ENCODE assay signal across 8 cellular contexts in genomic region chr11:64290894-64291745, GRCh38. TPM values are rescaled to one million over a fixed set of nuclear protein-coding genes. Genes with fewer than 3 reads are reported as not detected.
DNase-seq lines count a peak whose midpoint lies in the region; ATAC-seq, FAIRE-seq and TF ChIP-seq lines count a peak whose summit lies in the region.

TSS of gene KCNK4 (plus strand) at chr11:64291302. CDS start at chr11:64293019, 1,717 bp downstream.

- intact Hi-C loops in activated naive CD4-positive, alpha-beta T cell treated with anti-CD3 and anti-CD28 coated beads for 36 hours (cut with micrococcal nuclease), result no loop called here

- peaks cover 34% of the 10 kb centered on the region for H3K27me3 Mint-ChIP-seq in activated naive CD4-positive, alpha-beta T cell treated with anti-CD3 and anti-CD28 coated beads for 36 hours (ENCODE audit: low read depth)

- ATAC-seq in GM18861 (IDR thresholded peaks at IDR 0.05; ENCODE audit: unreplicated experiment), result no peak

- CTCF ChIA-PET in activated naive CD4-positive, alpha-beta T cell treated with anti-CD3 and anti-CD28 coated beads for 36 hours (lab: Charles Lee), result interaction anchor here (1.9 kb wide), 1 partner anchor 14 kb away, joined by 5 read pairs; the partner anchor contains the start of gene ESRRA

- peaks cover 16% of the 10 kb centered on the region for H3K27me3 ChIP-seq in bronchial epithelial cell (ENCODE audit: control insufficient read depth, insufficient read depth, low read length)
- H3K27me3 ChIP-seq in mesendoderm (ENCODE audit: insufficient read depth, low read length, poor library complexity), result peaks cover 56% of the 10 kb centered on the region
- peaks cover 58% of the 10 kb centered on the region for H3K27me3 ChIP-seq in thymus (ENCODE audit: control insufficient read depth, insufficient read depth)

- no peak within 1 kb of the TSS for H3K23ac ChIP-seq in mesendoderm (ENCODE audit: low read length)

- no peaks in the 10 kb centered on the region for H3K9me3 ChIP-seq in thymus (ENCODE audit: control insufficient read depth)

- peak within 1 kb of the TSS; percentile 29 for H3K9ac ChIP-seq in mesendoderm (ENCODE audit: low read length)

- H3K4me3 Mint-ChIP-seq in activated naive CD4-positive, alpha-beta T cell treated with anti-CD3 and anti-CD28 coated beads for 36 hours, result peak within 1 kb of the TSS; percentile 47

- H3K79me2 ChIP-seq in mesendoderm (ENCODE audit: control insufficient read depth, insufficient read depth, low read length), result no peaks in the 10 kb centered on the region

- no peak within 1 kb of the TSS for H3K27ac Mint-ChIP-seq in activated naive CD4-positive, alpha-beta T cell treated with anti-CD3 and anti-CD28 coated beads for 36 hours

- FAIRE-seq in bronchial epithelial cell (lab: Jason Lieb, UNC), result no peak

- no peak within 1 kb of the TSS for H2BK5ac ChIP-seq in mesendoderm (ENCODE audit: low read length)

- H2BK120ac ChIP-seq in mesendoderm (ENCODE audit: low read depth, low read length), result no peak within 1 kb of the TSS

- H3K9me3 Mint-ChIP-seq in activated naive CD4-positive, alpha-beta T cell treated with anti-CD3 and anti-CD28 coated beads for 36 hours, result no peaks in the 10 kb centered on the region

- no peak for TF ChIP-seq CTCF in bronchial epithelial cell (IDR thresholded peaks at IDR 0.05; ENCODE audit: insufficient read depth, low read length, severe bottlenecking)

- H3K18ac ChIP-seq in mesendoderm (ENCODE audit: low read length), result no peak within 1 kb of the TSS

- H4K8ac ChIP-seq in mesendoderm (ENCODE audit: low read depth, low read length), result no peak within 1 kb of the TSS

- H3K4me1 Mint-ChIP-seq in activated naive CD4-positive, alpha-beta T cell treated with anti-CD3 and anti-CD28 coated beads for 36 hours (ENCODE audit: low read depth), result peaks cover 12% of the 10 kb centered on the region

- no peak within 1 kb of the TSS for H4K5ac ChIP-seq in mesendoderm (ENCODE audit: low read length)

- H2AK5ac ChIP-seq in mesendoderm (ENCODE audit: low read length), result no peak within 1 kb of the TSS

- no peaks in the 10 kb centered on the region for H3K36me3 Mint-ChIP-seq in activated naive CD4-positive, alpha-beta T cell treated with anti-CD3 and anti-CD28 coated beads for 36 hours (ENCODE audit: low read depth)

- H3K36me3 ChIP-seq in bronchial epithelial cell (ENCODE audit: control insufficient read depth, insufficient read depth, low read length), result no peaks in the 10 kb centered on the region
- H3K36me3 ChIP-seq in mesendoderm (ENCODE audit: control insufficient read depth, insufficient read depth, low read length), result no peaks in the 10 kb centered on the region
- H3K36me3 ChIP-seq in thymus (ENCODE audit: control insufficient read depth, insufficient read depth), result peaks cover 3% of the 10 kb centered on the region

- no peak for DNase-seq in activated naive CD4-positive, alpha-beta T cell treated with anti-CD3 and anti-CD28 coated beads for 36 hours
- no peak for DNase-seq in activated naive CD4-positive, alpha-beta T cell treated with Interleukin-2 at 50 U/mL for 16 hours
- DNase-seq in bronchial epithelial cell (ENCODE audit: low read depth), result no peak
- no peak for DNase-seq in mesendoderm
- DNase-seq in T1000 (lab: John Stamatoyannopoulos, UW), result no peak
- no peak for DNase-seq in activated gamma-delta T cell treated with Interleukin-2 at 50 U/mL for 16 hours

- H3K4me3 ChIP-seq in bronchial epithelial cell (ENCODE audit: low read depth, low read length) (peak within 1 kb of the TSS; percentile 18), mesendoderm (ENCODE audit: low read length) (no peak within 1 kb of the TSS), thymus (ENCODE audit: low read length) (peak within 1 kb of the TSS; percentile 29)

- H3K56ac ChIP-seq in mesendoderm (ENCODE audit: low read length), result peak within 1 kb of the TSS; percentile 25

- H3K4ac ChIP-seq in mesendoderm (ENCODE audit: low read depth, low read length), result no peak within 1 kb of the TSS

- H3K4me1 ChIP-seq in mesendoderm (ENCODE audit: control insufficient read depth, low read depth, low read length) (peaks cover under 1% of the 10 kb centered on the region), thymus (ENCODE audit: control insufficient read depth, insufficient read depth, low read length) (peaks cover 8% of the 10 kb centered on the region)

- no peak within 1 kb of the TSS for H2BK15ac ChIP-seq in mesendoderm (replicated peaks; ENCODE audit: low read depth)

- no peaks in the 10 kb centered on the region for H3K79me1 ChIP-seq in mesendoderm (ENCODE audit: low read length)

- H3K27ac ChIP-seq in mesendoderm (ENCODE audit: low read depth, low read length), result no peak within 1 kb of the TSS
- no peak within 1 kb of the TSS for H3K27ac ChIP-seq in thymus (ENCODE audit: low read depth)

- H3K4me2 ChIP-seq in mesendoderm (ENCODE audit: low read length), result peak within 1 kb of the TSS; percentile 15

- no CpG with 5 or more reads among the region's 51 CpGs for WGBS in mesendoderm (ENCODE audit: extremely low coverage, insufficient coverage, low lambda C conversion rate)
- WGBS in thymus, result 11% methylated on average over 51 of the region's 51 CpGs

RNA-seq across cellular contexts. Expression of gene KCNK4, which starts in this region (rescaled TPM):
- under 1 TPM in 1 of 2 experiments, not detected in 1; 0.41 TPM for total RNA-seq in activated naive CD4-positive, alpha-beta T cell treated with anti-CD3 and anti-CD28 coated beads for 36 hours
- total RNA-seq in bronchial epithelial cell, result under 0.01 TPM in 1 of 2 replicates, not detected in the other
- not detected for polyA plus RNA-seq in mesendoderm (2013, experiment 1 of 2)
- polyA plus RNA-seq in mesendoderm (2013, experiment 2 of 2), result 0.03 TPM
- not detected for polyA plus RNA-seq in thymus
